In the genomic region with DNA sequence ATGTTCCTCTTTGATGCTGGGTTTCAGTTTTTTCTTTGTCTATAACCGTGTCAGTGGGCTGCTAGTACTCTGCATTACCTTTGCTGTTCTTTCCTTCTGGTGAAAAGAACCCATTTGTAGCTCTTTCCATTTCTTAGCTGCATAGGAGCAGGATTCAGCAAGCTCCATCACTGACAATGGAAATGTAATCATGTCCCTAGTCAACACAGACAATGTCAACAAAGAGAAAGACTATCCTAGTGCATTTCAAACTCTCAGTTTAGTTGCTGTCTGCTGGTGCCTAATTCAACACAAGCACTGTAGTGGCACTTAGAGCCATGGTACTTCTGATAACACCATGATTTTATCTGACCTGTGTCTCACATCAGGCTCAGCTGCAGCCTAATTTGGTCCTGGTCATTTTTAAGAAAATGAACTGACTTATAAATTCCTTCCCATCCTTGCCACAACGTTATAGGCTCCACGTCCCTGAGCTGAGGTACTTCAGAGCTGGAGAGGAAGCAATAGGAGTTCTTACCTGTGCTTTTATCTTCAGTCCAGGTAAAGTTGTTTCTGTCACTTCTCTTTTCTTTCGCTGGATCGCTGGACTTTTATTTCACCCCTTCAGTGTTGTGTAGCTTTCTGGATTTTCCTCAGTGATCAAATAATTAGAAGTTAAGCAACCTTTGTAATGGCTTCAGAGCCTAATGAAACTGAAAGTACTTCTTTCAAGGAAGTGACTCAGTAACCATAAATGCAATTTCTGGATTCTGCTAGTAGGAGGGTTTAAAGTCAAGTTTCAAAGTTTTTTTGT, we compare ENCODE assay signal across 8 cellular contexts. TPM values are rescaled to one million over a fixed set of nuclear protein-coding genes. Genes with fewer than 3 reads are reported as not detected.
DNase-seq lines count a peak whose midpoint lies in the region; ATAC-seq, FAIRE-seq and TF ChIP-seq lines count a peak whose summit lies in the region.

A gene with protein sequence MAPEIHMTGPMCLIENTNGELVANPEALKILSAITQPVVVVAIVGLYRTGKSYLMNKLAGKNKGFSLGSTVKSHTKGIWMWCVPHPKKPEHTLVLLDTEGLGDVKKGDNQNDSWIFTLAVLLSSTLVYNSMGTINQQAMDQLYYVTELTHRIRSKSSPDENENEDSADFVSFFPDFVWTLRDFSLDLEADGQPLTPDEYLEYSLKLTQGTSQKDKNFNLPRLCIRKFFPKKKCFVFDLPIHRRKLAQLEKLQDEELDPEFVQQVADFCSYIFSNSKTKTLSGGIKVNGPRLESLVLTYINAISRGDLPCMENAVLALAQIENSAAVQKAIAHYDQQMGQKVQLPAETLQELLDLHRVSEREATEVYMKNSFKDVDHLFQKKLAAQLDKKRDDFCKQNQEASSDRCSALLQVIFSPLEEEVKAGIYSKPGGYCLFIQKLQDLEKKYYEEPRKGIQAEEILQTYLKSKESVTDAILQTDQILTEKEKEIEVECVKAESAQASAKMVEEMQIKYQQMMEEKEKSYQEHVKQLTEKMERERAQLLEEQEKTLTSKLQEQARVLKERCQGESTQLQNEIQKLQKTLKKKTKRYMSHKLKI (minus strand): TSS at position 700 of the 793 bp plus-strand sequence. CDS start 2,145 bp downstream, outside the sequence.

- dilution Hi-C loops in keratinocyte (cut with MboI; ENCODE audit: extremely low pct_ligation_motif_present, low sequenced_read_pairs): no loop called here

- POLR2A ChIA-PET in GM12878 (lab: Charles Lee): interaction anchor here (0.6 to 1.0 kb wide), 4 partner anchors 47 to 342 kb away, joined by 3 to 4 read pairs (median 3); no protein-coding TSS in a partner anchor

- no peaks in the 10 kb centered on the region for H4K20me1 ChIP-seq in GM12878 (ENCODE audit: control insufficient read depth, insufficient read depth)
- H4K20me1 ChIP-seq in keratinocyte (ENCODE audit: control insufficient read depth, extremely low read depth, insufficient read depth, low read length): no peaks in the 10 kb centered on the region

- H3K4me2 ChIP-seq in GM12878 (ENCODE audit: control insufficient read depth, insufficient read depth): peak within 1 kb of the TSS; percentile 94
- peak within 1 kb of the TSS; percentile 97 for H3K4me2 ChIP-seq in keratinocyte (ENCODE audit: control insufficient read depth, extremely low read depth, insufficient read depth, low read depth, low read length)

- H3K27me3 ChIP-seq in ACC112 (ENCODE audit: insufficient read depth, low read length) (no peaks in the 10 kb centered on the region), GM12878 (replicated peaks in 1 of 2; ENCODE audit: control insufficient read depth in 2 of 2, insufficient read depth in 2 of 2, low read length in 1 of 2) (no peaks in the 10 kb centered on the region), keratinocyte (ENCODE audit: control insufficient read depth, extremely low read depth, insufficient read depth, low read length) (no peaks in the 10 kb centered on the region)

- TF ChIP-seq RAD21 in GM12878 (IDR thresholded peaks at IDR 0.05; ENCODE audit: insufficient read depth, low read depth, low read length): no peak

- H3K4me1 ChIP-seq in ACC112 (ENCODE audit: control insufficient read depth, insufficient read depth, low read length, unreplicated experiment) (peaks cover 8% of the 10 kb centered on the region), GM12878 (ENCODE audit: control insufficient read depth, insufficient read depth, low read length) (peaks cover 3% of the 10 kb centered on the region; the same call in 1 of the 2 replicates), keratinocyte (ENCODE audit: control insufficient read depth, extremely low read depth, insufficient read depth, low read length) (peaks cover 24% of the 10 kb centered on the region)

- no peak for TF ChIP-seq POLR2A in GM12878 (IDR thresholded peaks at IDR 0.05; ENCODE audit: low read depth, low read length)

- H3K9me3 ChIP-seq in GM12878 (replicated peaks; ENCODE audit: control insufficient read depth, insufficient read depth, low read length): no peaks in the 10 kb centered on the region; the same call in 2 of the 3 replicates
- H3K9me3 ChIP-seq in keratinocyte (ENCODE audit: control insufficient read depth, low read depth, low read length): no peaks in the 10 kb centered on the region

- FAIRE-seq in GM12878 (lab: Jason Lieb, UNC) (peak; percentile 92), keratinocyte (lab: Jason Lieb, UNC) (peak; percentile 61)

- SMC1A ChIA-PET in GM12878 (lab: Charles Lee; ENCODE audit: uncharacterized antibody, unreplicated experiment): interaction anchor here (0.6 to 3.5 kb wide), 9 partner anchors 22 to 176 kb away, joined by 3 to 18 read pairs (median 6); a partner anchor contains a TSS

- no peaks in the 10 kb centered on the region for H3K9me1 ChIP-seq in keratinocyte (ENCODE audit: control insufficient read depth, extremely low read depth, insufficient read depth, low read length)

- in situ Hi-C loops in GM12878 (cut with MboI): no loop called here

- DNase-seq in NCI-H748 treated with DMSO at 0.1 percent for 48 hours (lab: John Stamatoyannopoulos, UW) (peak; percentile 5), GM12878 (ENCODE audit: low read depth, low spot score) (peak; percentile 33), keratinocyte (ENCODE audit: low read depth, low spot score) (peak; percentile 9)
- no peak for DNase-seq in activated CD8-positive, alpha-beta memory T cell treated with anti-CD3 and anti-CD28 coated beads, Interleukin-2, amount 50 U/mL, for 48 hours

- no peak for TF ChIP-seq EP300 in GM12878 (IDR thresholded peaks at IDR 0.05; ENCODE audit: borderline replicate concordance in 1 of 2, control insufficient read depth in 1 of 2, low read depth in 2 of 2, low read length in 2 of 2)

- no peaks in the 10 kb centered on the region for H3K27me3 Mint-ChIP-seq in stimulated activated naive CD8-positive, alpha-beta T cell treated with anti-CD3 and anti-CD28 coated beads, Interleukin-15, Interleukin-2, amounts not matched to agents 100 ng/mL and 50 ng/mL, for 24 hours

- WGBS in GM12878 (ENCODE audit: insufficient coverage, insufficient replicate concordance, low lambda C conversion rate, missing lambda C conversion rate): 21% methylated on average over 5 of the region's 5 CpGs

- H3K9ac ChIP-seq in GM12878 (ENCODE audit: control insufficient read depth, insufficient read depth, low read length) (peak within 1 kb of the TSS; percentile 57), keratinocyte (ENCODE audit: control insufficient read depth, extremely low read depth, insufficient read depth, low read length) (peak within 1 kb of the TSS; percentile 81)

- TF ChIP-seq CTCF in GM12878 (IDR thresholded peaks at IDR 0.05 in 2 of 3, conservative IDR thresholded peaks at IDR 0.05 in 1 of 3; ENCODE audit: control insufficient read depth in 2 of 3, extremely low read depth in 1 of 3, insufficient read depth in 1 of 3, low read depth in 3 of 3, low read length in 3 of 3): no peak
- TF ChIP-seq CTCF in keratinocyte (optimal IDR thresholded peaks at IDR 0.05 in 1 of 3, IDR thresholded peaks at IDR 0.05 in 1 of 3, conservative IDR thresholded peaks at IDR 0.05 in 1 of 3; ENCODE audit: extremely low read depth in 1 of 3, insufficient read depth in 2 of 3, low read length in 3 of 3): no peak

- peak; percentile 85 for ATAC-seq in GM18511 (IDR thresholded peaks at IDR 0.05; ENCODE audit: unreplicated experiment)
- peak; percentile 68 for ATAC-seq in HG03045 (IDR thresholded peaks at IDR 0.05; ENCODE audit: unreplicated experiment)
- ATAC-seq in GM12878: peak; percentile 88

- H3K4me3 Mint-ChIP-seq in stimulated activated naive CD8-positive, alpha-beta T cell treated with anti-CD3 and anti-CD28 coated beads, Interleukin-15, Interleukin-2, amounts not matched to agents 100 ng/mL and 50 ng/mL, for 24 hours: peak within 1 kb of the TSS; percentile 93

- H3K4me3 ChIP-seq in ACC112 (ENCODE audit: low read depth, low read length) (peak within 1 kb of the TSS; percentile 87), GM12878 (peak within 1 kb of the TSS; percentile 65), keratinocyte (ENCODE audit: control insufficient read depth in 2 of 3, extremely low read depth in 1 of 3, insufficient read depth in 2 of 3, low read depth in 1 of 3, low read length in 3 of 3) (peak within 1 kb of the TSS; percentile 46 to 98 (median 97))

- H3K36me3 Mint-ChIP-seq in stimulated activated naive CD8-positive, alpha-beta T cell treated with anti-CD3 and anti-CD28 coated beads, Interleukin-15, Interleukin-2, amounts not matched to agents 100 ng/mL and 50 ng/mL, for 24 hours (ENCODE audit: low read depth): peaks cover 33% of the 10 kb centered on the region

- TSS peak; percentile 86 for BruUV-seq in GM12878 (replicated peaks; lab: Mats Ljungman, UMichigan)

- H3K79me2 ChIP-seq in ACC112 (ENCODE audit: control insufficient read depth, insufficient read depth, low read length, unreplicated experiment): peaks cover 38% of the 10 kb centered on the region
- no peaks in the 10 kb centered on the region; the same call in none of the 2 replicates for H3K79me2 ChIP-seq in GM12878 (ENCODE audit: control insufficient read depth, insufficient read depth, low read length)
- H3K79me2 ChIP-seq in keratinocyte (ENCODE audit: control insufficient read depth, insufficient read depth, low read length): peaks cover 21% of the 10 kb centered on the region

- H3K27ac Mint-ChIP-seq in stimulated activated naive CD8-positive, alpha-beta T cell treated with anti-CD3 and anti-CD28 coated beads, Interleukin-15, Interleukin-2, amounts not matched to agents 100 ng/mL and 50 ng/mL, for 24 hours: peak within 1 kb of the TSS; percentile 92

- intact Hi-C loops in GM12878 (cut with micrococcal nuclease; ENCODE audit: unreplicated experiment): no loop called here

- H3K9me3 Mint-ChIP-seq in stimulated activated naive CD8-positive, alpha-beta T cell treated with anti-CD3 and anti-CD28 coated beads, Interleukin-15, Interleukin-2, amounts not matched to agents 100 ng/mL and 50 ng/mL, for 24 hours: peaks cover 9% of the 10 kb centered on the region

- peaks cover 10% of the 10 kb centered on the region for H3K36me3 ChIP-seq in ACC112 (ENCODE audit: insufficient read depth, low read length)
- H3K36me3 ChIP-seq in GM12878 (ENCODE audit: control insufficient read depth in 2 of 2, insufficient read depth in 2 of 2, low read length in 1 of 2): no peaks in the 10 kb centered on the region
- H3K36me3 ChIP-seq in keratinocyte (ENCODE audit: control insufficient read depth in 2 of 2, extremely low read depth in 1 of 2, insufficient read depth in 2 of 2, low read length in 2 of 2): peaks cover 3 to 7% of the 10 kb centered on the region in 2 experiments

- peaks cover 64% of the 10 kb centered on the region for H3K4me1 Mint-ChIP-seq in stimulated activated naive CD8-positive, alpha-beta T cell treated with anti-CD3 and anti-CD28 coated beads, Interleukin-15, Interleukin-2, amounts not matched to agents 100 ng/mL and 50 ng/mL, for 24 hours (ENCODE audit: low read depth)

- H2AFZ ChIP-seq in ACC112 (ENCODE audit: low read length, unreplicated experiment): peak within 1 kb of the TSS; percentile 86
- H2AFZ ChIP-seq in GM12878 (ENCODE audit: control insufficient read depth, low read depth, low read length): peak within 1 kb of the TSS; percentile 68
- peak within 1 kb of the TSS; percentile 95 for H2AFZ ChIP-seq in keratinocyte (ENCODE audit: control insufficient read depth, low read length)

- H3K27ac ChIP-seq in ACC112 (ENCODE audit: low read depth, low read length) (peak within 1 kb of the TSS; percentile 86), GM12878 (ENCODE audit: control insufficient read depth, insufficient read depth) (peak within 1 kb of the TSS; percentile 52), keratinocyte (ENCODE audit: control insufficient read depth, insufficient read depth, low read length) (peak within 1 kb of the TSS; percentile 89)

- RAD21 ChIA-PET in GM12878 (lab: Charles Lee; ENCODE audit: unreplicated experiment): interaction anchor here (0.8 to 1.4 kb wide), 5 partner anchors 38 to 336 kb away, joined by 3 to 4 read pairs (median 4); a partner anchor contains a TSS

- CTCF ChIA-PET in GM12878 (lab: Yijun Ruan, JAX): interaction anchor here (0.6 to 2.3 kb wide), 7 partner anchors 18 to 343 kb away, joined by 3 to 8 read pairs (median 5); a partner anchor contains a TSS

RNA-seq across cellular contexts. Expression of the gene that starts here (rescaled TPM):
- total RNA-seq in GM12878 (2013; cell fraction: nucleolus; rRNA removed): 16.5 and 17.1 TPM in 2 replicates
- 2.6 TPM in 2 replicates for total RNA-seq in GM12878 (2014; rRNA removed)
- 2.7 and 3.3 TPM in 2 replicates for total RNA-seq in GM12878 (2014; rRNA removed; fragmentation: Illumina TruSeq; extraction: Trizol)
- total RNA-seq in GM12878 (2021): 1.8 and 2.4 TPM in 2 replicates
- polyA plus RNA-seq in GM12878 (2011; ENCODE audit: low read depth): 3.2 TPM
- polyA plus RNA-seq in GM12878 (2011; rRNA removed): 3.1 and 3.8 TPM in 2 replicates
- polyA plus RNA-seq in GM12878 (2011; cell fraction: cytosol; rRNA removed): 1.2 and 2.2 TPM in 2 replicates
- polyA plus RNA-seq in GM12878 (2011; cell fraction: nucleus; rRNA removed): 3.2 and 5.2 TPM in 2 replicates
- 1.8 and 2.9 TPM in 2 replicates for polyA plus RNA-seq in GM12878 (2012)
- polyA plus RNA-seq in GM12878 (2014; fragmentation: Illumina TruSeq; extraction: Trizol): 2.1 and 5.7 TPM in 2 replicates
- 1 to 10 TPM in 1 of 2 experiments, under 1 TPM in 1; 0.32 to 1.2 TPM for polyA plus RNA-seq in GM12878 (2014; fragmentation: Nextera tagmentation; extraction: Ambion mirVana)
- polyA plus RNA-seq in GM12878 (2014; rRNA removed): 1.2 and 1.4 TPM in 2 replicates
- under 1 TPM; 0.21 to 0.98 TPM for polyA plus RNA-seq in GM12878 (2016; fragmentation: Nextera tagmentation; extraction: Ambion mirVana)
- 3.3 and 4.2 TPM in 2 replicates for polyA minus RNA-seq in GM12878 (2011; rRNA and poly(A)+ RNA removed)
- polyA minus RNA-seq in GM12878 (2011; cell fraction: cytosol; rRNA and poly(A)+ RNA removed): 0.73 and 0.94 TPM in 2 replicates
- 3.5 and 3.7 TPM in 2 replicates for polyA minus RNA-seq in GM12878 (2011; cell fraction: nucleus; rRNA and poly(A)+ RNA removed)
- polyA plus RNA-seq in keratinocyte: 37.1 to 51.1 TPM (median 42.6 TPM) in 3 replicates
- polyA plus RNA-seq in keratinocyte (2011; ENCODE audit: low read depth): 28.5 TPM
- polyA plus RNA-seq in keratinocyte (2011; cell fraction: cytosol; rRNA removed): 26.3 and 41.3 TPM in 2 replicates
- 40.1 and 45.9 TPM in 2 replicates for polyA plus RNA-seq in keratinocyte (2011; cell fraction: nucleus; rRNA removed)
- polyA plus RNA-seq in keratinocyte (2012; ENCODE audit: low replicate concordance): 11.7 and 24.9 TPM in 2 replicates
- polyA minus RNA-seq in keratinocyte: 22.2 to 56.7 TPM (median 45.3 TPM) in 3 replicates
- polyA minus RNA-seq in keratinocyte (2011; cell fraction: cytosol; rRNA and poly(A)+ RNA removed): 20.9 TPM
- polyA minus RNA-seq in keratinocyte (2011; cell fraction: nucleus; rRNA and poly(A)+ RNA removed): 14.4 and 31.1 TPM in 2 replicates
